In genomic region chrX:123854329-123854728, GRCh38 we compare ENCODE assay signal across 22 cellular contexts. TPM values are rescaled to one million over a fixed set of nuclear protein-coding genes. Genes with fewer than 3 reads are reported as not detected.
DNase-seq lines count a peak whose midpoint lies in the region; ATAC-seq and TF ChIP-seq lines count a peak whose summit lies in the region.
"Had no signal": no experiment of that assay in that cellular context is flagged by ENCODE, and none has a peak within 500 bp of the region (broad histone marks: within the 10 kb centered on the region; RNA-seq: fewer than 3 reads in every experiment).

No MANE protein-coding gene starts in this region.

- TF ChIP-seq EP300 in SK-N-SH (IDR thresholded peaks at IDR 0.05; ENCODE audit: borderline replicate concordance in 1 of 2, low read depth in 1 of 2, low read length in 1 of 2): no peak

- H3K9me2 ChIP-seq in SK-N-SH: no peaks in the 10 kb centered on the region

- intact Hi-C loops in right cardiac atrium (cut with DNase I): no loop called here
- intact Hi-C loops in tibial artery (cut with DNase I; ENCODE audit: low total_unique reads): no loop called here

- H3K9me3 ChIP-seq in SK-N-SH (no peaks in the 10 kb centered on the region), right cardiac atrium (ENCODE audit: control insufficient read depth, low read length) (no peaks in the 10 kb centered on the region), tibial artery (no peaks in the 10 kb centered on the region), SJCRH30 (replicated peaks) (no peaks in the 10 kb centered on the region)
- H3K9me3 ChIP-seq: esophagus squamous epithelium, heart right ventricle had no signal

- no peak for TF ChIP-seq CTCF in SK-N-SH (IDR thresholded peaks at IDR 0.05)
- no peak for TF ChIP-seq CTCF in fibroblast of mammary gland (conservative IDR thresholded peaks at IDR 0.05; ENCODE audit: control insufficient read depth, insufficient read depth, low read depth, low read length)
- TF ChIP-seq CTCF in tibial artery (IDR thresholded peaks at IDR 0.05): no peak

- H3K4me1 Mint-ChIP-seq in activated T-cell treated with anti-CD3 and anti-CD28 coated beads, Interleukin-2, amount 50 U/mL, for 4 hours (ENCODE audit: low read depth): peaks cover 12% of the 10 kb centered on the region

- TF ChIP-seq RAD21 in SK-N-SH (IDR thresholded peaks at IDR 0.05; ENCODE audit: low read length): no peak

- no peak overlapping the region for H3K9ac ChIP-seq in SK-N-SH

- no peaks in the 10 kb centered on the region for H3K27me3 Mint-ChIP-seq in activated T-cell treated with anti-CD3 and anti-CD28 coated beads, Interleukin-2, amount 50 U/mL, for 4 hours (ENCODE audit: low read depth)
- H3K27me3 Mint-ChIP-seq: activated B cell treated with CpG ODN at 0.5 μM for 24 hours; CD4-positive, alpha-beta memory T cell had no signal

- H4K20me1 ChIP-seq in SK-N-SH (ENCODE audit: insufficient read depth): no peaks in the 10 kb centered on the region

- 22% methylated on average over 2 of the region's 2 CpGs for WGBS in SK-N-SH (ENCODE audit: low lambda C conversion rate)
- 80% methylated on average over 2 of the region's 2 CpGs for WGBS in right cardiac atrium

- no peaks in the 10 kb centered on the region for H3K79me2 ChIP-seq in SK-N-SH (ENCODE audit: insufficient read depth)

- H3K4me3 ChIP-seq in SK-N-SH (ENCODE audit: low read depth in 2 of 2, low read length in 1 of 2) (no peak overlapping the region), fibroblast of mammary gland (ENCODE audit: control insufficient read depth, low read depth, low read length) (no peak overlapping the region), right cardiac atrium (ENCODE audit: low read length) (no peak overlapping the region), tibial artery (no peak overlapping the region), SJCRH30 (no peak overlapping the region)
- H3K4me3 ChIP-seq: esophagus squamous epithelium, heart right ventricle had no signal

- DNase-seq in activated T-cell treated with anti-CD3 and anti-CD28 coated beads, Interleukin-2, amount 50 U/mL, for 4 hours: no peak
- DNase-seq in activated T-cell treated with anti-CD3 and anti-CD28 coated beads, Interleukin-2, amount 50 U/mL, for 1 hour: no peak
- DNase-seq in EL: peak; percentile 24
- DNase-seq in SK-N-SH: no peak
- DNase-seq in fibroblast of mammary gland (ENCODE audit: low read depth): peak; percentile 76
- DNase-seq in right cardiac atrium: no peak
- DNase-seq in tibial artery: no peak
- no peak for DNase-seq in SJCRH30
- DNase-seq: activated B cell treated with CpG ODN at 0.5 μM for 24 hours; activated effector memory CD4-positive, alpha-beta T cell treated with anti-CD3 and anti-CD28 coated beads, Interleukin-2, amount 50 U/mL, for 16 hours; aorta; CD4-positive, alpha-beta memory T cell; DMS79; effector CD8-positive, alpha-beta T cell; esophagus squamous epithelium; heart right ventricle; immature natural killer cell; KBM-7; NCI-H1092; NCI-H2081 treated with DMSO at 0.1 percent for 48 hours; SHP77 had no signal

- CTCF ChIA-PET in SK-N-SH (lab: Yijun Ruan, JAX): interaction anchor here (1.1 kb wide), 1 partner anchor 21 kb away, joined by 4 read pairs; no protein-coding TSS in a partner anchor

- H3K27ac ChIP-seq in SK-N-SH (ENCODE audit: low read depth in 2 of 2, low read length in 1 of 2) (peak overlapping the region in 1 of 2 experiments; percentile 36; a peak in 1 of 4 replicates), right cardiac atrium (ENCODE audit: low read length) (no peak overlapping the region), tibial artery (no peak overlapping the region), SJCRH30 (no peak overlapping the region)
- H3K27ac ChIP-seq: esophagus squamous epithelium, heart right ventricle had no signal

- no peaks in the 10 kb centered on the region for H3K4me1 ChIP-seq in SK-N-SH (ENCODE audit: control insufficient read depth in 1 of 2, insufficient read depth in 2 of 2, low read depth in 1 of 2, low read length in 1 of 2)
- no peaks in the 10 kb centered on the region for H3K4me1 ChIP-seq in right cardiac atrium (ENCODE audit: control insufficient read depth, insufficient read depth, low read length)
- H3K4me1 ChIP-seq in tibial artery: peaks cover 0 to 5% (median 0%) of the 10 kb centered on the region in 4 donors
- no peaks in the 10 kb centered on the region for H3K4me1 ChIP-seq in SJCRH30

- H3K27me3 ChIP-seq in SK-N-SH (ENCODE audit: insufficient read depth) (no peaks in the 10 kb centered on the region), right cardiac atrium (ENCODE audit: control insufficient read depth, insufficient read depth) (no peaks in the 10 kb centered on the region), tibial artery (no peaks in the 10 kb centered on the region), SJCRH30 (no peaks in the 10 kb centered on the region)
- H3K27me3 ChIP-seq: esophagus squamous epithelium, heart right ventricle had no signal

- H3K36me3 Mint-ChIP-seq in activated T-cell treated with anti-CD3 and anti-CD28 coated beads, Interleukin-2, amount 50 U/mL, for 4 hours (ENCODE audit: insufficient read depth): no peaks in the 10 kb centered on the region
- H3K36me3 Mint-ChIP-seq: CD4-positive, alpha-beta memory T cell; immature natural killer cell had no signal

- no peaks in the 10 kb centered on the region for H3K9me3 Mint-ChIP-seq in activated T-cell treated with anti-CD3 and anti-CD28 coated beads, Interleukin-2, amount 50 U/mL, for 4 hours
- H3K9me3 Mint-ChIP-seq: activated B cell treated with CpG ODN at 0.5 μM for 24 hours; T-helper 1 cell treated with Interleukin-12 subunit alpha and Interleukin-12 subunit beta and Interleukin-4 antibody, amounts not matched to agents 30 μg/mL and 1 μg/mL, for 36 hours had no signal

- H3F3A ChIP-seq in SK-N-SH (replicated peaks; ENCODE audit: insufficient read depth): peaks cover 7% of the 10 kb centered on the region

- peak; percentile 60 to 77 for ATAC-seq in activated T-cell treated with anti-CD3 and anti-CD28 coated beads, Interleukin-2, amount 50 U/mL, for 4 hours
- no peak for ATAC-seq in right cardiac atrium
- ATAC-seq: heart right ventricle had no signal

- H2AFZ ChIP-seq in SK-N-SH (ENCODE audit: low read depth): no peak overlapping the region

- H3K4me3 Mint-ChIP-seq in activated T-cell treated with anti-CD3 and anti-CD28 coated beads, Interleukin-2, amount 50 U/mL, for 4 hours: no peak overlapping the region
- H3K4me3 Mint-ChIP-seq: activated B cell treated with CpG ODN at 0.5 μM for 24 hours; immature natural killer cell; T-helper 1 cell treated with Interleukin-12 subunit alpha and Interleukin-12 subunit beta and Interleukin-4 antibody, amounts not matched to agents 30 μg/mL and 1 μg/mL, for 36 hours had no signal

- H3K36me3 ChIP-seq in SK-N-SH (replicated peaks in 1 of 2; ENCODE audit: control insufficient read depth in 1 of 2, insufficient read depth in 2 of 2, low read length in 1 of 2) (no peaks in the 10 kb centered on the region), tibial artery (no peaks in the 10 kb centered on the region), SJCRH30 (no peaks in the 10 kb centered on the region)
- H3K36me3 ChIP-seq: esophagus squamous epithelium, heart right ventricle had no signal

- H3K4me2 ChIP-seq in SK-N-SH: no peak overlapping the region

- POLR2A ChIA-PET in SK-N-SH (lab: Yijun Ruan, JAX): no interaction called here

TF ChIP-seq in SK-N-SH, 30 proteins besides CTCF, POLR2A, EP300 and RAD21:
- 0 out of 2 replicates have a peak, but pooled peaks have one; percentile 13 for TF ChIP-seq PBX3 (IDR thresholded peaks at IDR 0.05)
- no peak for TF ChIP-seq POLR2AphosphoS5 (IDR thresholded peaks at IDR 0.05; ENCODE audit: low read depth, low read length)

RNA-seq across cellular contexts. Expression of gene XIAP, which starts 5.5 kb away (rescaled TPM):
- total RNA-seq in activated T-cell treated with anti-CD3 and anti-CD28 coated beads, Interleukin-2, amount 50 U/mL, for 4 hours: 10 to 100 TPM; 28.8 to 34.9 (median 32.8) TPM
- polyA plus RNA-seq in SK-N-SH (2012; rRNA removed) (8.0 and 9.1 TPM in 2 replicates), right cardiac atrium (12.7 TPM)
- 10.7 and 12.1 TPM in 2 replicates for polyA plus RNA-seq in SK-N-SH (2012; cell fraction: cytosol; rRNA removed)
- polyA plus RNA-seq in SK-N-SH (2012; cell fraction: nucleus; rRNA removed): 8.1 and 9.3 TPM in 2 replicates
- total RNA-seq in right cardiac atrium: 10 to 100 TPM; 30.2 to 37.7 (median 33.4) TPM
- 56.0 and 60.1 TPM in 2 replicates for total RNA-seq in SJCRH30 (2014; rRNA removed; shearing (Covaris generic))

Comparison
In these comparisons a context has a peak if more than half of its experiments do, and no peak if none do; other contexts are left out.
1. ATAC-seq: peak in activated T-cell treated with anti-CD3 and anti-CD28 coated beads, Interleukin-2, amount 50 U/mL, for 4 hours (2 of 2); none in right cardiac atrium (0 of 2).
2. DNase-seq: peak in EL (single experiment) and fibroblast of mammary gland (single experiment); none in activated T-cell treated with anti-CD3 and anti-CD28 coated beads, Interleukin-2, amount 50 U/mL, for 4 hours (single experiment), activated T-cell treated with anti-CD3 and anti-CD28 coated beads, Interleukin-2, amount 50 U/mL, for 1 hour (single experiment), SK-N-SH (single experiment), right cardiac atrium (0 of 3), tibial artery (0 of 2) and SJCRH30 (0 of 2).